In the genomic region with DNA sequence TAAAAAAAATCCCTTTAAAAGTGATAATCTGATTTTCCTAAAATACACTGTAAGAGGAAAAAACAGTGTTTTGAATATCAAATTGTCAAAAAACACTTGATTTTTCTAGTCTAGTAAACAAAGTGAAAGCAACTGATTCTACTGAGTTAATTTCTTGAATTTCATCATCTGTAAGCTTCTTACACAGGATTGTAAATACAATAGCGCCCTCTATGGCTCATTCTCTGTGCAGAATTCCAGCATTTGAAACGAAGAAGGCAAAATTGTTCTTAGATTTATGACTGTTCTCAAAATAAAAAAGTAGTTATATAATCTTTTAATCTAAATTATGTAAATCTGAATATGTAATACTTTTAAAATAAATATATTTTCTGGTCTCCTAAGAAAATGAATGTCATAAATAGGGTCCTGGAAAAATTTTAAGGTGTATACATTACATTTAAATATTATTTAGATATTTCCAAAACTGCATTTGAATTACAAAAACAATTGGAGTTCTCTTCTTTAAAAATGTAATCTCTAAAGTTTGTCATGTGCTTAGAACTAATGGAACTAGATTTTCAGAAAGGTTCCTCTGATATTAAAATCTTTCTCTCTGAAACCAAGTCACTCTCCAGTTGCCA, we compare ENCODE assay signal across 8 cellular contexts.
DNase-seq lines count a peak whose midpoint lies in the region; ATAC-seq, FAIRE-seq and TF ChIP-seq lines count a peak whose summit lies in the region.

No MANE protein-coding gene starts in this region.

- peak; percentile 81 to 82 for TF ChIP-seq RAD21 in K562 (CRISPR knock-in tag; conservative IDR thresholded peaks at IDR 0.05 in 1 of 2, IDR thresholded peaks at IDR 0.05 in 1 of 2)

- CTCF ChIA-PET in K562 (lab: Yijun Ruan, JAX; ENCODE audit: low intra/inter-chr PET ratio) = interaction anchor here (2.1 kb wide), 1 partner anchor 561 kb away, joined by 8 read pairs; no protein-coding TSS in a partner anchor

- no peaks in the 10 kb centered on the region for H4K20me1 ChIP-seq in K562 (replicated peaks; ENCODE audit: control insufficient read depth, insufficient read depth, low read length)

- peak; percentile 66 for ATAC-seq in HG03558 (IDR thresholded peaks at IDR 0.05; ENCODE audit: extremely low read depth, unreplicated experiment)
- ATAC-seq in K562 = 0 out of 3 replicates have a peak, but pooled peaks have one; percentile 38
- ATAC-seq in GM18873 (IDR thresholded peaks at IDR 0.05; ENCODE audit: low FRiP score, unreplicated experiment) = no peak
- ATAC-seq in HG02571 (IDR thresholded peaks at IDR 0.05; ENCODE audit: unreplicated experiment) = no peak

- FAIRE-seq in A204.1 (lab: Jason Lieb, UNC) = peak; percentile 98
- no peak for FAIRE-seq in K562 (lab: Jason Lieb, UNC)

- no peaks in the 10 kb centered on the region for H3K9me3 ChIP-seq in K562 (replicated peaks; ENCODE audit: control insufficient read depth, insufficient read depth, low read depth, low read length)

- H3K79me2 ChIP-seq in K562 (ENCODE audit: control insufficient read depth, insufficient read depth, low read length) = no peaks in the 10 kb centered on the region

- H3K9me1 ChIP-seq in K562 (ENCODE audit: control insufficient read depth, insufficient read depth, low read length) = no peaks in the 10 kb centered on the region

- no peak for TF ChIP-seq POLR2A in K562 (conservative IDR thresholded peaks at IDR 0.05)

- intact Hi-C loops in K562 (cut with micrococcal nuclease) = loop anchor here (2.0 to 10.0 kb wide), 3 partner anchors 455 to 715 kb away; no protein-coding TSS in a partner anchor

- no peaks in the 10 kb centered on the region for H3K36me3 ChIP-seq in K562 (ENCODE audit: control insufficient read depth, insufficient read depth, low read length)

- H3K9ac ChIP-seq in K562 (ENCODE audit: insufficient read depth in 1 of 2, low read depth in 2 of 2, low read length in 2 of 2) = no peak overlapping the region

- H3K27me3 ChIP-seq in K562 (ENCODE audit: control insufficient read depth in 2 of 2, insufficient read depth in 2 of 2, low read length in 2 of 2) = no peaks in the 10 kb centered on the region

- H3K4me3 ChIP-seq in GM12864 (ENCODE audit: low read depth, low read length) (no peak overlapping the region), K562 (no peak overlapping the region)

- in situ Hi-C loops in K562 (cut with MboI) = loop anchor here (25.0 kb wide), 1 partner anchor 712 kb away; no protein-coding TSS in a partner anchor

- WGBS in K562 (ENCODE audit: insufficient coverage, low coverage, missing lambda C conversion rate) = 0% methylated on average over 2 of the region's 2 CpGs

- no peak overlapping the region for H3K27ac ChIP-seq in K562 (ENCODE audit: extremely low read depth, low read depth, low read length)

- no peak overlapping the region for H3K4me2 ChIP-seq in K562 (ENCODE audit: insufficient read depth, low read length)

- H2AFZ ChIP-seq in K562 (ENCODE audit: low read depth, low read length) = no peak overlapping the region

- TF ChIP-seq EP300 in K562 (IDR thresholded peaks at IDR 0.05; ENCODE audit: low read length) = no peak

- DNase-seq in GM12864 (ENCODE audit: low read depth) (peak; percentile 22), NCI-H524 treated with DMSO at 0.1 percent for 48 hours (lab: John Stamatoyannopoulos, UW) (peak; percentile 23), K562 (ENCODE audit: extremely low read depth in 1 of 4, low spot score in 3 of 4) (peak; percentile 6 to 42 (median 10)), left kidney (ENCODE audit: low read depth, low spot score) (peak; percentile 77)

- no TSS peak for BruUV-seq in K562 (replicated peaks; lab: Mats Ljungman, UMichigan)

- POLR2A ChIA-PET in K562 (lab: Yijun Ruan, JAX) = no interaction called here

- H3K4me1 ChIP-seq in K562 (replicated peaks in 1 of 2; ENCODE audit: control insufficient read depth in 2 of 2, insufficient read depth in 2 of 2, low read length in 2 of 2) = no peaks in the 10 kb centered on the region; a peak in 1 of 5 replicates

- TF ChIP-seq CTCF in GM12864 (IDR thresholded peaks at IDR 0.05; ENCODE audit: low read depth, low read length, missing control alignments) (peak; percentile 54), K562 (IDR thresholded peaks at IDR 0.05 in 2 of 3, conservative IDR thresholded peaks at IDR 0.05 in 1 of 3; ENCODE audit: insufficient read depth in 2 of 3, low read depth in 1 of 3, low read length in 3 of 3) (peak in 2 of 3 experiments; percentile 27 to 61; a peak in 3 of 6 replicates)

TF ChIP-seq in K562, 482 proteins besides CTCF, POLR2A, EP300 and RAD21 (continues in another document):
- TF ChIP-seq ASH1L (IDR thresholded peaks at IDR 0.05; ENCODE audit: borderline replicate concordance, low read depth, partially characterized antibody) (no peak), PTRF (tag; IDR thresholded peaks at IDR 0.05) (no peak), CREB1 (IDR thresholded peaks at IDR 0.05) (no peak), CREB1 (CRISPR knock-in tag; IDR thresholded peaks at IDR 0.05) (no peak), TCF3 (CRISPR knock-in tag; IDR thresholded peaks at IDR 0.05) (no peak), ZNF780A (CRISPR knock-in tag; IDR thresholded peaks at IDR 0.05) (no peak), L3MBTL2 (IDR thresholded peaks at IDR 0.05) (no peak)
- TF ChIP-seq, protein P1, sequence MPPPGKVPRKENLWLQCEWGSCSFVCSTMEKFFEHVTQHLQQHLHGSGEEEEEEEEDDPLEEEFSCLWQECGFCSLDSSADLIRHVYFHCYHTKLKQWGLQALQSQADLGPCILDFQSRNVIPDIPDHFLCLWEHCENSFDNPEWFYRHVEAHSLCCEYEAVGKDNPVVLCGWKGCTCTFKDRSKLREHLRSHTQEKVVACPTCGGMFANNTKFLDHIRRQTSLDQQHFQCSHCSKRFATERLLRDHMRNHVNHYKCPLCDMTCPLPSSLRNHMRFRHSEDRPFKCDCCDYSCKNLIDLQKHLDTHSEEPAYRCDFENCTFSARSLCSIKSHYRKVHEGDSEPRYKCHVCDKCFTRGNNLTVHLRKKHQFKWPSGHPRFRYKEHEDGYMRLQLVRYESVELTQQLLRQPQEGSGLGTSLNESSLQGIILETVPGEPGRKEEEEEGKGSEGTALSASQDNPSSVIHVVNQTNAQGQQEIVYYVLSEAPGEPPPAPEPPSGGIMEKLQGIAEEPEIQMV (tag; conservative IDR thresholded peaks at IDR 0.05; ENCODE audit: low read depth) = no peak
- TF ChIP-seq, protein P2, sequence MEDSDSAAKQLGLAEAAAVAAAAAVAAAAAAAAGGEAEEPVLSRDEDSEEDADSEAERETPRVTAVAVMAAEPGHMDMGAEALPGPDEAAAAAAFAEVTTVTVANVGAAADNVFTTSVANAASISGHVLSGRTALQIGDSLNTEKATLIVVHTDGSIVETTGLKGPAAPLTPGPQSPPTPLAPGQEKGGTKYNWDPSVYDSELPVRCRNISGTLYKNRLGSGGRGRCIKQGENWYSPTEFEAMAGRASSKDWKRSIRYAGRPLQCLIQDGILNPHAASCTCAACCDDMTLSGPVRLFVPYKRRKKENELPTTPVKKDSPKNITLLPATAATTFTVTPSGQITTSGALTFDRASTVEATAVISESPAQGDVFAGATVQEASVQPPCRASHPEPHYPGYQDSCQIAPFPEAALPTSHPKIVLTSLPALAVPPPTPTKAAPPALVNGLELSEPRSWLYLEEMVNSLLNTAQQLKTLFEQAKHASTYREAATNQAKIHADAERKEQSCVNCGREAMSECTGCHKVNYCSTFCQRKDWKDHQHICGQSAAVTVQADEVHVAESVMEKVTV (CRISPR knock-in tag; IDR thresholded peaks at IDR 0.05) = peak; percentile 53; the same call in 1 of the 2 replicates
- TF ChIP-seq, protein P3, sequence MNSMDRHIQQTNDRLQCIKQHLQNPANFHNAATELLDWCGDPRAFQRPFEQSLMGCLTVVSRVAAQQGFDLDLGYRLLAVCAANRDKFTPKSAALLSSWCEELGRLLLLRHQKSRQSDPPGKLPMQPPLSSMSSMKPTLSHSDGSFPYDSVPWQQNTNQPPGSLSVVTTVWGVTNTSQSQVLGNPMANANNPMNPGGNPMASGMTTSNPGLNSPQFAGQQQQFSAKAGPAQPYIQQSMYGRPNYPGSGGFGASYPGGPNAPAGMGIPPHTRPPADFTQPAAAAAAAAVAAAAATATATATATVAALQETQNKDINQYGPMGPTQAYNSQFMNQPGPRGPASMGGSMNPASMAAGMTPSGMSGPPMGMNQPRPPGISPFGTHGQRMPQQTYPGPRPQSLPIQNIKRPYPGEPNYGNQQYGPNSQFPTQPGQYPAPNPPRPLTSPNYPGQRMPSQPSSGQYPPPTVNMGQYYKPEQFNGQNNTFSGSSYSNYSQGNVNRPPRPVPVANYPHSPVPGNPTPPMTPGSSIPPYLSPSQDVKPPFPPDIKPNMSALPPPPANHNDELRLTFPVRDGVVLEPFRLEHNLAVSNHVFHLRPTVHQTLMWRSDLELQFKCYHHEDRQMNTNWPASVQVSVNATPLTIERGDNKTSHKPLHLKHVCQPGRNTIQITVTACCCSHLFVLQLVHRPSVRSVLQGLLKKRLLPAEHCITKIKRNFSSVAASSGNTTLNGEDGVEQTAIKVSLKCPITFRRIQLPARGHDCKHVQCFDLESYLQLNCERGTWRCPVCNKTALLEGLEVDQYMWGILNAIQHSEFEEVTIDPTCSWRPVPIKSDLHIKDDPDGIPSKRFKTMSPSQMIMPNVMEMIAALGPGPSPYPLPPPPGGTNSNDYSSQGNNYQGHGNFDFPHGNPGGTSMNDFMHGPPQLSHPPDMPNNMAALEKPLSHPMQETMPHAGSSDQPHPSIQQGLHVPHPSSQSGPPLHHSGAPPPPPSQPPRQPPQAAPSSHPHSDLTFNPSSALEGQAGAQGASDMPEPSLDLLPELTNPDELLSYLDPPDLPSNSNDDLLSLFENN (IDR thresholded peaks at IDR 0.05; ENCODE audit: low read depth in 2 of 2, low read length in 2 of 2) = no peak
- TF ChIP-seq, protein P4, sequence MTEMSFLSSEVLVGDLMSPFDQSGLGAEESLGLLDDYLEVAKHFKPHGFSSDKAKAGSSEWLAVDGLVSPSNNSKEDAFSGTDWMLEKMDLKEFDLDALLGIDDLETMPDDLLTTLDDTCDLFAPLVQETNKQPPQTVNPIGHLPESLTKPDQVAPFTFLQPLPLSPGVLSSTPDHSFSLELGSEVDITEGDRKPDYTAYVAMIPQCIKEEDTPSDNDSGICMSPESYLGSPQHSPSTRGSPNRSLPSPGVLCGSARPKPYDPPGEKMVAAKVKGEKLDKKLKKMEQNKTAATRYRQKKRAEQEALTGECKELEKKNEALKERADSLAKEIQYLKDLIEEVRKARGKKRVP (CRISPR knock-in tag; IDR thresholded peaks at IDR 0.05) = 0 out of 2 replicates have a peak, but pooled peaks have one; percentile 42

Comparison
In these comparisons a context has a peak if more than half of its experiments do, and no peak if none do; other contexts are left out.
1. DNase-seq: peak in every context shown above with its lines; median percentile 77 in left kidney; 23 in NCI-H524 treated with DMSO at 0.1 percent for 48 hours; 22 in GM12864; 10 in K562.
2. ATAC-seq: peak in HG03558 (single experiment) and K562 (single experiment); none in GM18873 (single experiment) and HG02571 (single experiment).